In genomic region chr16:21247376-21247775, GRCh38 we compare ENCODE assay signal across 38 cellular contexts. TPM values are rescaled to one million over a fixed set of nuclear protein-coding genes. Genes with fewer than 3 reads are reported as not detected.
"Had no signal": no experiment of that assay in that cellular context is flagged by ENCODE, and none has a peak within 500 bp of the region (broad histone marks: within the 10 kb centered on the region; RNA-seq: fewer than 3 reads in every experiment).

No MANE protein-coding gene starts in this region.

- H3K27me3 ChIP-seq: colonic mucosa had no signal

- H3K36me3 Mint-ChIP-seq: activated naive CD8-positive, alpha-beta T cell had no signal

- H3K4me3 Mint-ChIP-seq: activated B cell treated with CpG ODN at 0.5 μM for 24 hours; activated CD8-positive, alpha-beta T cell treated with anti-CD3 and anti-CD28 coated beads for 36 hours; activated naive CD8-positive, alpha-beta T cell; activated T-cell treated with anti-CD3 and anti-CD28 coated beads, Interleukin-2, amount 50 U/mL, for 4 hours; activated T-helper 17 cell treated with anti-CD3 and anti-CD28 coated beads, Interleukin-2, amount 50 U/mL, for 72 hours; T-helper 17 cell; T-helper 2 cell treated with Interferon-gamma antibody and Interleukin-4, amounts not matched to agents 5 μg/mL and 100 μg/mL, for 36 hours had no signal

- H3K4me1 Mint-ChIP-seq: activated T-helper 17 cell treated with anti-CD3 and anti-CD28 coated beads, Interleukin-2, amount 50 U/mL, for 72 hours had no signal

- H3K4me3 ChIP-seq: colonic mucosa, esophagus squamous epithelium, gastroesophageal sphincter had no signal

- DNase-seq: activated B cell treated with CpG ODN at 0.5 μM for 24 hours; activated CD4-positive, alpha-beta T cell treated with anti-CD3 and anti-CD28 coated beads for 48 hours; activated CD4-positive, alpha-beta T cell treated with anti-CD3 and anti-CD28 coated beads, Interleukin-2, amount 50 U/mL, for 1 hour; activated CD4-positive, alpha-beta T cell treated with anti-CD3 and anti-CD28 coated beads, Interleukin-2, amount 50 U/mL, for 48 hours; activated CD8-positive, alpha-beta memory T cell treated with anti-CD3 and anti-CD28 coated beads for 24 hours; activated CD8-positive, alpha-beta T cell treated with anti-CD3 and anti-CD28 coated beads for 36 hours; activated effector memory CD4-positive, alpha-beta T cell treated with Interleukin-2 at 50 U/mL for 16 hours; activated gamma-delta T cell treated with Interleukin-2 at 50 U/mL for 16 hours; activated naive CD4-positive, alpha-beta T cell treated with anti-CD3 and anti-CD28 coated beads, Interleukin-2, amount 50 U/mL, for 16 hours; activated naive CD4-positive, alpha-beta T cell treated with Interleukin-2 at 50 U/mL for 16 hours; activated T-cell treated with anti-CD3 and anti-CD28 coated beads, Interleukin-2, amount 50 U/mL, for 4 hours; amniotic stem cell; anterior cingulate cortex; brain microvascular endothelial cell; caudate nucleus; colonic mucosa; effector CD8-positive, alpha-beta T cell; esophagus squamous epithelium; foreskin melanocyte; T-helper 1 cell; T-helper 17 cell; T1000; WERI-Rb-1 had no signal

- H3K27ac Mint-ChIP-seq: activated B cell treated with CpG ODN at 0.5 μM for 24 hours; activated CD8-positive, alpha-beta T cell treated with anti-CD3 and anti-CD28 coated beads for 36 hours; activated naive CD8-positive, alpha-beta T cell; activated T-helper 17 cell treated with anti-CD3 and anti-CD28 coated beads, Interleukin-2, amount 50 U/mL, for 72 hours; T-helper 17 cell; T-helper 2 cell treated with Interferon-gamma antibody and Interleukin-4, amounts not matched to agents 5 μg/mL and 100 μg/mL, for 36 hours had no signal

- H3K27ac ChIP-seq: brain microvascular endothelial cell, colonic mucosa, epithelial cell of prostate, esophagus squamous epithelium, gastroesophageal sphincter, WERI-Rb-1 had no signal

- ATAC-seq: activated CD4-positive, CD25-positive, alpha-beta regulatory T cell treated with anti-CD3 and anti-CD28 coated beads, Interleukin-2, amount 50 U/mL, for 24 hours; activated CD8-positive, alpha-beta T cell treated with anti-CD3 and anti-CD28 coated beads for 36 hours; activated T-cell treated with anti-CD3 and anti-CD28 coated beads, Interleukin-2, amount 50 U/mL, for 4 hours; activated T-helper 17 cell treated with anti-CD3 and anti-CD28 coated beads, Interleukin-2, amount 50 U/mL, for 72 hours; gastroesophageal sphincter; T-helper 17 cell had no signal

- H3K9me3 ChIP-seq: colonic mucosa, esophagus squamous epithelium, gastroesophageal sphincter had no signal

- H3K4me1 ChIP-seq: colonic mucosa, esophagus squamous epithelium, gastroesophageal sphincter had no signal

- H3K36me3 ChIP-seq: brain microvascular endothelial cell, esophagus squamous epithelium, gastroesophageal sphincter, WERI-Rb-1 had no signal

- H3K9me3 Mint-ChIP-seq: activated B cell treated with CpG ODN at 0.5 μM for 24 hours; activated CD8-positive, alpha-beta T cell treated with anti-CD3 and anti-CD28 coated beads for 36 hours; activated T-cell treated with anti-CD3 and anti-CD28 coated beads, Interleukin-2, amount 50 U/mL, for 4 hours; activated T-helper 17 cell treated with anti-CD3 and anti-CD28 coated beads, Interleukin-2, amount 50 U/mL, for 72 hours; T-helper 2 cell treated with Interferon-gamma antibody and Interleukin-4, amounts not matched to agents 5 μg/mL and 100 μg/mL, for 36 hours had no signal

RNA-seq across cellular contexts. Expression of gene ANKS4B, which starts 13.9 kb away (rescaled TPM):
- total RNA-seq: activated B cell treated with CpG ODN at 0.5 μM for 24 hours; activated CD8-positive, alpha-beta T cell treated with anti-CD3 and anti-CD28 coated beads for 36 hours; activated T-cell treated with anti-CD3 and anti-CD28 coated beads, Interleukin-2, amount 50 U/mL, for 4 hours; activated T-helper 17 cell treated with anti-CD3 and anti-CD28 coated beads, Interleukin-2, amount 50 U/mL, for 72 hours; astrocyte; bronchial epithelial cell; dermis microvascular lymphatic vessel endothelial cell; endothelial cell of umbilical vein; esophagus squamous epithelium; fibroblast of lung; fibroblast of villous mesenchyme; gastroesophageal sphincter; glomerular endothelial cell; T-helper 17 cell had no signal
- polyA plus RNA-seq: endothelial cell of umbilical vein, esophagus, fibroblast of lung had no signal

RNA-seq across cellular contexts. Expression of gene CRYM, which starts 30.7 kb away (rescaled TPM):
- total RNA-seq: activated CD8-positive, alpha-beta T cell treated with anti-CD3 and anti-CD28 coated beads for 36 hours; activated T-cell treated with anti-CD3 and anti-CD28 coated beads, Interleukin-2, amount 50 U/mL, for 4 hours; activated T-helper 17 cell treated with anti-CD3 and anti-CD28 coated beads, Interleukin-2, amount 50 U/mL, for 72 hours; endothelial cell of umbilical vein; fibroblast of villous mesenchyme had no signal
- polyA plus RNA-seq: endothelial cell of umbilical vein had no signal

RNA-seq across cellular contexts. Expression of gene ZP2, which starts 36.0 kb away (rescaled TPM):
- total RNA-seq: activated B cell treated with CpG ODN at 0.5 μM for 24 hours; activated CD8-positive, alpha-beta T cell treated with anti-CD3 and anti-CD28 coated beads for 36 hours; activated T-cell treated with anti-CD3 and anti-CD28 coated beads, Interleukin-2, amount 50 U/mL, for 4 hours; activated T-helper 17 cell treated with anti-CD3 and anti-CD28 coated beads, Interleukin-2, amount 50 U/mL, for 72 hours; astrocyte; bronchial epithelial cell; dermis microvascular lymphatic vessel endothelial cell; endothelial cell of umbilical vein; esophagus squamous epithelium; fibroblast of lung; fibroblast of villous mesenchyme; gastroesophageal sphincter; glomerular endothelial cell; T-helper 17 cell had no signal
- polyA plus RNA-seq: adipose tissue, endothelial cell of umbilical vein, fibroblast of lung had no signal
